In the genomic region with DNA sequence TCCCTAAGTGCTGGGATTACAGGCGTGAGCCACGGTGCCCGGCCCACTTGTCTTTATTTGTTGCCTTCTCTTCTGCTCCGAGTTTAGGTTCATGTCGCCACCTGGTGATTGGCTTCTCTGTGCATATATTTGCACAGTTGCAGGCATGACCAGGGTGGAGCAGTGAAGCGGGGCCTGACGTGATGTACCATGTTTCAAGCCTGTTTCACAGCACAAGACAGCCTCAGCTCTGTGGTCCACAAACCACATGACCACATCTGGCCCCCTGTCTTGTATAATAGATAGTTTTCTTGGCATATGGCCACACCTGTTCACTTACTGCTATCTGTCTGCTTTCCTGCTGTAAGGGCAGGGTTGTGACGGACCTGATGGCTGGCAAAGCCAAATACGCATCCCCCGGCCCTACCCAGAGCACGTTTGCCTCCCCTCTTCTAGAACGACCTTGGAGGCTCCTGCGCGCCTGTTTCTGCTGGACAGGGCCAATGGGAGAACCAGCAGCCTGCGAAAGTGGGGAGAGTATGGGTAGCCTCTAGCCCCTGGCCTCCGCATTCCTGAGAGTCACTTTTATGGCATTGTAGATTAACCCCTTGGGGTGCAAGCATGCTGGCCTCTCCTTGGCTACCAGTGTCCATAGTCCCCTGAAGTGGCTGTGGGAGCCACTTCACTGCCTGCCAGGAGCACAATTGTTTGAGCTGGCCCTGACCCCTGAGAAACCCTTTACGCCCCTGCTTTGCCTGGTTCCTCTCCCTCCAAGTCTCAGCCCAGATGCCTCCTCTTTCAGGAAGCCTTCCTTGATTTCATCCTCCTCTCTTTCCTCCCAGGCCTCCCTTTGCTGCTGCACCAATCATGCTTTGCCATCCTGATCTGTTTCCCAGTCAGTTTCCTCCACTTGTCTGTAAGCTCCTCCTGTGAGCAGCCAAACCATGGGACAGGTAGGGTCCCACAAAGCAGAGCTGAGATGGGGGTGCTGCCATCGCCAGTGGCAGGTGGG, we compare ENCODE assay signal across 8 cellular contexts. TPM values are rescaled to one million over a fixed set of nuclear protein-coding genes. Genes with fewer than 3 reads are reported as not detected.
DNase-seq lines count a peak whose midpoint lies in the region; ATAC-seq, FAIRE-seq and TF ChIP-seq lines count a peak whose summit lies in the region.

No MANE protein-coding gene starts in this region.

- peak in 1 of 2 donors; percentile 21 for TF ChIP-seq EP300 in tibial nerve (IDR thresholded peaks at IDR 0.05)

- POLR2A ChIA-PET in CD8-positive, alpha-beta memory T cell (lab: Charles Lee) = no interaction called here

- peaks cover 0 to under 1% of the 10 kb centered on the region in 2 donors for H3K27me3 Mint-ChIP-seq in CD8-positive, alpha-beta memory T cell

- peak overlapping the region in 1 of 7 donors; percentile 43 for H3K4me3 Mint-ChIP-seq in CD8-positive, alpha-beta memory T cell

- peak overlapping the region in 4 of 8 donors; percentile 17 to 82 (median 30) for H3K27ac Mint-ChIP-seq in CD8-positive, alpha-beta memory T cell

- H3K27me3 ChIP-seq in CD8-positive, alpha-beta memory T cell (ENCODE audit: insufficient read depth, low read length, poor library complexity, severe bottlenecking) = no peaks in the 10 kb centered on the region
- H3K27me3 ChIP-seq in heart left ventricle (no peaks in the 10 kb centered on the region), tibial nerve (no peaks in the 10 kb centered on the region)

- H3K27ac ChIP-seq in CD8-positive, alpha-beta memory T cell (ENCODE audit: low read depth, low read length) = no peak overlapping the region
- H3K27ac ChIP-seq in heart left ventricle (peak overlapping the region in 7 of 12 donors; percentile 77 to 95 (median 85)), tibial nerve (peak overlapping the region in 2 of 4 donors; percentile 84 to 85)

- TF ChIP-seq CTCF in heart left ventricle (IDR thresholded peaks at IDR 0.05) (peak in 10 of 12 donors; percentile 24 to 57 (median 40)), tibial nerve (IDR thresholded peaks at IDR 0.05) (peak in 4 of 5 experiments; percentile 7 to 33 (median 18))

- DNase-seq in CD8-positive, alpha-beta memory T cell = peak in 3 of 5 donors; percentile 34 to 60 (median 45)
- DNase-seq in NCI-H1092 treated with DMSO at 0.1 percent for 48 hours (lab: John Stamatoyannopoulos, UW) (peak; percentile 90), UCSD-AML1 (lab: John Stamatoyannopoulos, UW; ENCODE audit: unreplicated experiment) (peak; percentile 41), heart left ventricle (peak in 2 of 5 donors; percentile 59 to 67), tibial nerve (ENCODE audit: low spot score in 2 of 2) (peak; percentile 51 to 74), frontal cortex (ENCODE audit: low spot score in 2 of 2) (no peak)

- H3K9me3 Mint-ChIP-seq in CD8-positive, alpha-beta memory T cell = no peaks in the 10 kb centered on the region

- no peak for FAIRE-seq in frontal cortex (lab: Jason Lieb, UNC)

- H3K4me1 Mint-ChIP-seq in CD8-positive, alpha-beta memory T cell = peaks cover 5 to 10% (median 5%) of the 10 kb centered on the region in 3 donors

- no peaks in the 10 kb centered on the region for H3K36me3 Mint-ChIP-seq in CD8-positive, alpha-beta memory T cell

- CTCF ChIA-PET in CD8-positive, alpha-beta memory T cell (lab: Charles Lee) = no interaction called here

- TF ChIP-seq POLR2A in heart left ventricle (IDR thresholded peaks at IDR 0.05) (no peak), tibial nerve (IDR thresholded peaks at IDR 0.05) (no peak)

- H3K4me1 ChIP-seq in CD8-positive, alpha-beta memory T cell (ENCODE audit: insufficient read depth, low read length) = no peaks in the 10 kb centered on the region
- H3K4me1 ChIP-seq in heart left ventricle (peaks cover 14 to 77% (median 57%) of the 10 kb centered on the region in 12 donors), tibial nerve (peaks cover 0 to 41% (median 10%) of the 10 kb centered on the region in 4 donors)

- H3K9me3 ChIP-seq in CD8-positive, alpha-beta memory T cell (ENCODE audit: low read length) = no peaks in the 10 kb centered on the region
- no peaks in the 10 kb centered on the region for H3K9me3 ChIP-seq in heart left ventricle
- no peaks in the 10 kb centered on the region for H3K9me3 ChIP-seq in tibial nerve

- no peaks in the 10 kb centered on the region for H3K36me3 ChIP-seq in CD8-positive, alpha-beta memory T cell (ENCODE audit: insufficient read depth, low read length)
- H3K36me3 ChIP-seq in heart left ventricle (no peaks in the 10 kb centered on the region), tibial nerve (no peaks in the 10 kb centered on the region)

- intact Hi-C loops in heart left ventricle (cut with DNase I) = loop anchor here in 1 of 10 donors (10.0 kb wide), 1 partner anchor 388 kb away; no protein-coding TSS in a partner anchor

- 55 to 66% (median 61%) methylated on average over 18 of the region's 18 CpGs for WGBS in heart left ventricle, 4 donors
- 43 to 47% methylated on average over 18 of the region's 18 CpGs for WGBS in tibial nerve, 2 donors

- H3K4me3 ChIP-seq in CD8-positive, alpha-beta memory T cell (ENCODE audit: low read length) = no peak overlapping the region
- H3K4me3 ChIP-seq in heart left ventricle (no peak overlapping the region), tibial nerve (no peak overlapping the region)

- ATAC-seq in GM18511 (IDR thresholded peaks at IDR 0.05; ENCODE audit: unreplicated experiment) (peak; percentile 89), HG02852 (IDR thresholded peaks at IDR 0.05; ENCODE audit: unreplicated experiment) (peak; percentile 76), heart left ventricle (no peak)

RNA-seq across cellular contexts. Expression of a gene that starts 6.0 kb away (rescaled TPM):
- 1 to 10 TPM; 7.5 to 8.9 TPM for total RNA-seq in CD8-positive, alpha-beta memory T cell
- 12.2 TPM for polyA plus RNA-seq in CD8-positive, alpha-beta memory T cell
- total RNA-seq in heart left ventricle (10 to 100 TPM in 6 of 9 donors, 1 to 10 TPM in 3; 6.0 to 45.9 (median 11.5) TPM), tibial nerve (100 to 1,000 TPM in 1 of 4 donors, 10 to 100 TPM in 3; 31.6 to 176 (median 69.7) TPM), frontal cortex (1.6 TPM)
- polyA plus RNA-seq in heart left ventricle = 1 to 10 TPM; 5.8 to 8.1 TPM

RNA-seq across cellular contexts. Expression of a gene that starts 34.4 kb away (rescaled TPM):
- 1 to 10 TPM in 1 of 2 experiments, under 1 TPM in 1; 0.72 to 1.1 TPM for total RNA-seq in CD8-positive, alpha-beta memory T cell
- polyA plus RNA-seq in CD8-positive, alpha-beta memory T cell = 1.2 TPM
- total RNA-seq in heart left ventricle (10 to 100 TPM; 14.3 to 25.8 (median 18.4) TPM), tibial nerve (100 to 1,000 TPM in 1 of 4 donors, 10 to 100 TPM in 3; 29.1 to 125 (median 41.7) TPM), frontal cortex (9.4 TPM)
- polyA plus RNA-seq in heart left ventricle = 10 to 100 TPM; 11.1 to 27.9 TPM

Comparison
In these comparisons a context has a peak if more than half of its experiments do, and no peak if none do; other contexts are left out.
1. DNase-seq: peak in CD8-positive, alpha-beta memory T cell (3 of 5), NCI-H1092 treated with DMSO at 0.1 percent for 48 hours (single experiment), UCSD-AML1 (single experiment) and tibial nerve (2 of 2); none in frontal cortex (0 of 2).
2. ATAC-seq: peak in GM18511 (single experiment) and HG02852 (single experiment); none in heart left ventricle (0 of 4).